Comparison of ENCODE assay signal across 17 cellular contexts in genomic region chr5:81151546-81151945, GRCh38.
DNase-seq lines count a peak whose midpoint lies in the region; ATAC-seq and TF ChIP-seq lines count a peak whose summit lies in the region.
"Had no signal": no experiment of that assay in that cellular context is flagged by ENCODE, and none has a peak within 500 bp of the region (broad histone marks: within the 10 kb centered on the region; RNA-seq: fewer than 3 reads in every experiment).

No MANE protein-coding gene starts in this region.

- in situ Hi-C loops in astrocyte of the cerebellum (cut with HindIII; ENCODE audit: low sequenced_read_pairs) (no loop called here), GM13976 (cut with MboI; ENCODE audit: low sequenced_read_pairs, unreplicated experiment) (no loop called here)

- ATAC-seq in stimulated activated memory B cell treated with anti-CD40 and anti-IgM and Interleukin-4, amounts not matched to agents 10 μg/mL and 1 μg/mL and 100 μg/mL, for 72 hours = no peak
- no peak for ATAC-seq in GM21825 (IDR thresholded peaks at IDR 0.05; ENCODE audit: unreplicated experiment)

- H3K27ac Mint-ChIP-seq in stimulated activated memory B cell treated with anti-CD40 and anti-IgM and Interleukin-4, amounts not matched to agents 10 μg/mL and 1 μg/mL and 100 μg/mL, for 72 hours = no peak overlapping the region
- H3K27ac Mint-ChIP-seq: activated T-cell treated with anti-CD3 and anti-CD28 coated beads, Interleukin-2, amount 50 U/mL, for 24 hours had no signal

- H3K4me3 ChIP-seq in astrocyte of the cerebellum (ENCODE audit: low read depth, low read length) (no peak overlapping the region), foreskin fibroblast (ENCODE audit: low read depth in 1 of 2, low read length in 2 of 2) (no peak overlapping the region)
- H3K4me3 ChIP-seq: colonic mucosa, left ventricle myocardium inferior, tibial artery had no signal

- peaks cover 10% of the 10 kb centered on the region for H3K9me3 Mint-ChIP-seq in stimulated activated memory B cell treated with anti-CD40 and anti-IgM and Interleukin-4, amounts not matched to agents 10 μg/mL and 1 μg/mL and 100 μg/mL, for 72 hours

- no peaks in the 10 kb centered on the region for H3K4me1 Mint-ChIP-seq in stimulated activated memory B cell treated with anti-CD40 and anti-IgM and Interleukin-4, amounts not matched to agents 10 μg/mL and 1 μg/mL and 100 μg/mL, for 72 hours

- H3K4me3 Mint-ChIP-seq in stimulated activated memory B cell treated with anti-CD40 and anti-IgM and Interleukin-4, amounts not matched to agents 10 μg/mL and 1 μg/mL and 100 μg/mL, for 72 hours = no peak overlapping the region
- H3K4me3 Mint-ChIP-seq: activated T-cell treated with anti-CD3 and anti-CD28 coated beads, Interleukin-2, amount 50 U/mL, for 24 hours had no signal

- TF ChIP-seq CTCF in astrocyte of the cerebellum (IDR thresholded peaks at IDR 0.05; ENCODE audit: low read depth, low read length, missing control alignments) (no peak), foreskin fibroblast (IDR thresholded peaks at IDR 0.05; ENCODE audit: low read depth, low read length) (no peak), GM13976 (IDR thresholded peaks at IDR 0.05; ENCODE audit: borderline replicate concordance, control extremely low read depth, extremely low read depth, insufficient read depth, missing control alignments) (no peak)

- DNase-seq in A172 (ENCODE audit: low spot score) (peak; percentile 34), HT1080 (ENCODE audit: low read depth) (peak; percentile 53), astrocyte of the cerebellum (ENCODE audit: low read depth) (peak; percentile 59), foreskin fibroblast (peak; percentile 76 to 88), GM13976 (ENCODE audit: low spot score) (no peak), NCI-H526 (lab: John Stamatoyannopoulos, UW) (no peak)
- DNase-seq: activated CD4-positive, alpha-beta T cell treated with anti-CD3 and anti-CD28 coated beads, Interleukin-2, amount 50 U/mL, for 1 hour; activated T-cell treated with anti-CD3 and anti-CD28 coated beads, Interleukin-2, amount 50 U/mL, for 24 hours; colonic mucosa; left ventricle myocardium inferior; NCI-H2171 treated with DMSO at 0.1 percent for 48 hours; NK-92 treated with Interleukin-12 subunit alpha and Interleukin-12 subunit beta, amount 100 ng/mL, for 24 hours; retina; stimulated activated CD4-positive, alpha-beta T cell treated with anti-CD3 and anti-CD28 coated beads, Interleukin-1b, Interleukin-23, amount 100 ng/mL, for 48 hours; tibial artery had no signal

- no peaks in the 10 kb centered on the region for H3K27me3 Mint-ChIP-seq in stimulated activated memory B cell treated with anti-CD40 and anti-IgM and Interleukin-4, amounts not matched to agents 10 μg/mL and 1 μg/mL and 100 μg/mL, for 72 hours
- H3K27me3 Mint-ChIP-seq: activated T-cell treated with anti-CD3 and anti-CD28 coated beads, Interleukin-2, amount 50 U/mL, for 24 hours had no signal

- H3K36me3 Mint-ChIP-seq in stimulated activated memory B cell treated with anti-CD40 and anti-IgM and Interleukin-4, amounts not matched to agents 10 μg/mL and 1 μg/mL and 100 μg/mL, for 72 hours = peaks cover 6% of the 10 kb centered on the region

Comparison
In these comparisons a context has a peak if more than half of its experiments do, and no peak if none do; other contexts are left out.
1. DNase-seq: peak in A172 (single experiment), HT1080 (single experiment), astrocyte of the cerebellum (single experiment) and foreskin fibroblast (2 of 2); none in GM13976 (single experiment) and NCI-H526 (0 of 2).